In the genomic region with DNA sequence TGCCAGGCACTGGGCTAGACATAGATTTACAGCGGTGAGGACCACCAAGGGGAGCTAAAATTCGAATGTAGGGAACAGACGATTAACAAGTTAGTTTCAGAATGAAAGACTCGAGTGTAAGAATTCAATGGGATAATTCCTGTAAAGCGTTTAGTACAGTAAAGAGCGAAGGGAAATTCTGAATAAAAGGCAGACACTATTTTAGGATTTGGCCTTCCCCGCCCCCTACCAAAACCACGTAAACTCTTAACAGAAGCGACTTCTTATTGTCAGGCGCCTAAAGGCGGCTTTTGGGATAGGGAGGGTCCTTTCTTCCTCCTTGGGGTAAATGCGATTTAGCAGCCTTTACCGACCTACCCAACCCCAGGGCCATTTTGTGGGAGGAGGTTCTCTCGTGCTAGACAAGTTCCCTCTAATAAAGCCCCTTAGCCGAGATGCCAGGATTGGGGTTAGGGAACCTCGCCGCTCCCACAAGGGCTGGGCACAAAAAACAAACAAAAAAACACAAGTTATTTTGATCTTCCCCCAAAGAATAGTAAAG, we compare ENCODE assay signal across 1 cellular context.
TF ChIP-seq lines count a peak whose summit lies in the region.

No MANE protein-coding gene starts in this region.

TF ChIP-seq in H1, 55 proteins besides CTCF, POLR2A, EP300 and RAD21:
- peak; percentile 47; the same call in 1 of the 2 replicates for TF ChIP-seq PHF8 (conservative IDR thresholded peaks at IDR 0.05; ENCODE audit: low read depth, low read length)
- TF ChIP-seq CBX8 (IDR thresholded peaks at IDR 0.05; ENCODE audit: borderline replicate concordance, low read depth, low read length): no peak
- no peak for TF ChIP-seq RXRA (IDR thresholded peaks at IDR 0.05; ENCODE audit: insufficient read depth, low read depth, low read length)
